9 cellular contexts compared by ENCODE assay signal in genomic region chr6:134035823-134036296, GRCh38. TPM values are rescaled to one million over a fixed set of nuclear protein-coding genes. Genes with fewer than 3 reads are reported as not detected.
DNase-seq lines count a peak whose midpoint lies in the region; ATAC-seq and TF ChIP-seq lines count a peak whose summit lies in the region.
"Had no signal": no experiment of that assay in that cellular context is flagged by ENCODE, and none has a peak within 500 bp of the region (broad histone marks: within the 10 kb centered on the region; RNA-seq: fewer than 3 reads in every experiment).

No MANE protein-coding gene starts in this region.

- peaks cover 0 to 5% of the 10 kb centered on the region in 2 donors for H3K9me3 ChIP-seq in neuronal stem cell (replicated peaks in 1 of 2; ENCODE audit: control insufficient read depth in 2 of 2, insufficient read depth in 1 of 2, low read depth in 1 of 2, low read length in 2 of 2)

- POLR2A ChIA-PET in RWPE1 (lab: Yijun Ruan, JAX; ENCODE audit: low non-redundant PET): interaction anchor here (0.6 kb wide), 1 partner anchor 17 kb away, joined by 6 read pairs; the partner anchor contains the start of gene SLC2A12

- H3K23ac ChIP-seq in neuronal stem cell (ENCODE audit: low read depth, low read length, poor library complexity): no peak overlapping the region

- no peak overlapping the region for H2BK5ac ChIP-seq in neuronal stem cell (ENCODE audit: low read length)

- H3K79me1 ChIP-seq in neuronal stem cell (ENCODE audit: low read depth, low read length): no peaks in the 10 kb centered on the region

- H3K4me3 ChIP-seq in neuronal stem cell (ENCODE audit: low read length in 2 of 2): no peak overlapping the region

- H3K36me3 Mint-ChIP-seq in immature natural killer cell: no peaks in the 10 kb centered on the region
- H3K36me3 Mint-ChIP-seq in activated T-helper 2 cell treated with anti-CD3 and anti-CD28 coated beads, Interferon-gamma antibody, Interleukin-2, Interleukin-4, amounts not matched to agents 10 μg/mL and 5 μg/mL and 100 μg/mL, durations not matched to agents 14 hours and 24 hours and 36 hours (ENCODE audit: low read depth): no peaks in the 10 kb centered on the region

- no peak overlapping the region for H2AK5ac ChIP-seq in neuronal stem cell (ENCODE audit: low read depth, low read length)

- H3K27ac Mint-ChIP-seq in immature natural killer cell: peak overlapping the region in 1 of 6 donors; percentile 7
- no peak overlapping the region for H3K27ac Mint-ChIP-seq in activated T-helper 2 cell treated with anti-CD3 and anti-CD28 coated beads, Interferon-gamma antibody, Interleukin-2, Interleukin-4, amounts not matched to agents 10 μg/mL and 5 μg/mL and 100 μg/mL, durations not matched to agents 14 hours and 24 hours and 36 hours
- H3K27ac Mint-ChIP-seq: dendritic cell treated with granulocyte-macrophage colony-stimulating factor and Interleukin-4, amounts not matched to agents 40 ng/mL and 50 ng/mL, for 4 days had no signal

- WGBS in neuronal stem cell (ENCODE audit: extremely low coverage in 2 of 2, insufficient read length in 2 of 2, insufficient replicate concordance in 1 of 2), 2 donors: no CpG with 5 or more reads among the region's 3 CpGs

- no peaks in the 10 kb centered on the region for H3K27me3 ChIP-seq in neuronal stem cell (ENCODE audit: control insufficient read depth in 3 of 3, insufficient read depth in 3 of 3, low read depth in 1 of 3, low read length in 3 of 3)

- H4K91ac ChIP-seq in neuronal stem cell (ENCODE audit: low read depth, low read length, poor library complexity): no peak overlapping the region

- CTCF ChIA-PET in RWPE1 (lab: Yijun Ruan, JAX): no interaction called here

- H3K36me3 ChIP-seq in neuronal stem cell (replicated peaks in 1 of 2; ENCODE audit: control insufficient read depth in 2 of 2, insufficient read depth in 2 of 2, low read length in 2 of 2): peaks cover 0 to 2% of the 10 kb centered on the region in 2 donors

- no peak overlapping the region for H4K8ac ChIP-seq in neuronal stem cell (ENCODE audit: low read depth, low read length)

- peak overlapping the region; percentile 45 for H3K27ac ChIP-seq in RWPE1
- H3K27ac ChIP-seq in neuronal stem cell (replicated peaks; ENCODE audit: low read length): no peak overlapping the region

- H3K14ac ChIP-seq in neuronal stem cell (ENCODE audit: low read length): no peak overlapping the region

- H3K4me3 Mint-ChIP-seq in immature natural killer cell: no peak overlapping the region
- no peak overlapping the region for H3K4me3 Mint-ChIP-seq in activated T-helper 2 cell treated with anti-CD3 and anti-CD28 coated beads, Interferon-gamma antibody, Interleukin-2, Interleukin-4, amounts not matched to agents 10 μg/mL and 5 μg/mL and 100 μg/mL, durations not matched to agents 14 hours and 24 hours and 36 hours (ENCODE audit: low read depth)
- H3K4me3 Mint-ChIP-seq: dendritic cell treated with granulocyte-macrophage colony-stimulating factor and Interleukin-4, amounts not matched to agents 40 ng/mL and 50 ng/mL, for 4 days had no signal

- no peak overlapping the region for H2BK120ac ChIP-seq in neuronal stem cell (ENCODE audit: low read depth, low read length)

- no peak overlapping the region for H2BK12ac ChIP-seq in neuronal stem cell (ENCODE audit: low read length)

- no peak overlapping the region for H3K18ac ChIP-seq in neuronal stem cell (ENCODE audit: low read length)

- no peak for TF ChIP-seq CTCF in RWPE1 (conservative IDR thresholded peaks at IDR 0.05; ENCODE audit: low read depth)

- H3K4me1 ChIP-seq in neuronal stem cell (ENCODE audit: control insufficient read depth in 2 of 2, insufficient read depth in 1 of 2, low read depth in 1 of 2, low read length in 2 of 2): no peaks in the 10 kb centered on the region

- peak; percentile 7; the same call in 1 of the 2 replicates for TF ChIP-seq RAD21 in Ishikawa (IDR thresholded peaks at IDR 0.05; ENCODE audit: low read depth)

- no peak overlapping the region for H3K4ac ChIP-seq in neuronal stem cell (ENCODE audit: low read length)

- DNase-seq in RWPE1 (ENCODE audit: low spot score): peak; percentile 58
- peak; percentile 28 to 45 for DNase-seq in hippocampal formation (lab: John Stamatoyannopoulos, UW)
- DNase-seq in immature natural killer cell: no peak
- no peak for DNase-seq in neuronal stem cell (ENCODE audit: low spot score)
- DNase-seq in activated CD4-positive, CD25-positive, alpha-beta regulatory T cell (lab: John Stamatoyannopoulos, UW): no peak
- no peak for DNase-seq in activated T-helper 2 cell treated with anti-CD3 and anti-CD28 coated beads, Interferon-gamma antibody, Interleukin-2, Interleukin-4, amounts not matched to agents 10 μg/mL and 5 μg/mL and 100 μg/mL, durations not matched to agents 14 hours and 24 hours and 36 hours (ENCODE audit: low spot score)

- H2BK15ac ChIP-seq in neuronal stem cell (ENCODE audit: low read length): no peak overlapping the region

- no peak overlapping the region for H3K9ac ChIP-seq in neuronal stem cell (ENCODE audit: low read depth, low read length, poor library complexity)

- H3K4me2 ChIP-seq in neuronal stem cell (ENCODE audit: insufficient read depth, low read length, poor library complexity, severe bottlenecking): no peak overlapping the region

- H3K4me1 Mint-ChIP-seq in immature natural killer cell: peaks cover 17 to 21% of the 10 kb centered on the region in 2 donors
- H3K4me1 Mint-ChIP-seq in activated T-helper 2 cell treated with anti-CD3 and anti-CD28 coated beads, Interferon-gamma antibody, Interleukin-2, Interleukin-4, amounts not matched to agents 10 μg/mL and 5 μg/mL and 100 μg/mL, durations not matched to agents 14 hours and 24 hours and 36 hours (ENCODE audit: low read depth): peaks cover 22% of the 10 kb centered on the region

- H2AFZ ChIP-seq in neuronal stem cell (ENCODE audit: low read length): no peak overlapping the region

- H3K27me3 Mint-ChIP-seq in immature natural killer cell (ENCODE audit: low read depth in 3 of 3): peaks cover 0 to 5% (median 4%) of the 10 kb centered on the region in 3 donors
- peaks cover 27% of the 10 kb centered on the region for H3K27me3 Mint-ChIP-seq in activated T-helper 2 cell treated with anti-CD3 and anti-CD28 coated beads, Interferon-gamma antibody, Interleukin-2, Interleukin-4, amounts not matched to agents 10 μg/mL and 5 μg/mL and 100 μg/mL, durations not matched to agents 14 hours and 24 hours and 36 hours (ENCODE audit: low read depth)
- H3K27me3 Mint-ChIP-seq: dendritic cell treated with granulocyte-macrophage colony-stimulating factor and Interleukin-4, amounts not matched to agents 40 ng/mL and 50 ng/mL, for 4 days had no signal

- H3K9me3 Mint-ChIP-seq in immature natural killer cell: no peaks in the 10 kb centered on the region
- H3K9me3 Mint-ChIP-seq in activated T-helper 2 cell treated with anti-CD3 and anti-CD28 coated beads, Interferon-gamma antibody, Interleukin-2, Interleukin-4, amounts not matched to agents 10 μg/mL and 5 μg/mL and 100 μg/mL, durations not matched to agents 14 hours and 24 hours and 36 hours: no peaks in the 10 kb centered on the region

- intact Hi-C loops in activated T-helper 2 cell treated with anti-CD3 and anti-CD28 coated beads, Interferon-gamma antibody, Interleukin-2, Interleukin-4, amounts not matched to agents 10 μg/mL and 5 μg/mL and 100 μg/mL, durations not matched to agents 14 hours and 24 hours and 36 hours (cut with micrococcal nuclease): loop anchor here (2.0 kb wide), 1 partner anchor 25 kb away; no protein-coding TSS in a partner anchor

- peak; percentile 90 for ATAC-seq in GM18867 (IDR thresholded peaks at IDR 0.05; ENCODE audit: unreplicated experiment)

- peak; percentile 94 for TF ChIP-seq EP300 in Ishikawa (IDR thresholded peaks at IDR 0.05; ENCODE audit: borderline replicate concordance)

TF ChIP-seq in Ishikawa, 13 proteins besides CTCF, POLR2A, EP300 and RAD21 (continues in another document):
- TF ChIP-seq ZBTB7A (IDR thresholded peaks at IDR 0.05; ENCODE audit: low read depth) (no peak), FOXM1 (IDR thresholded peaks at IDR 0.05; ENCODE audit: borderline replicate concordance, low read depth) (peak; percentile 84), CEBPB (IDR thresholded peaks at IDR 0.05) (peak; percentile 78; the same call in 1 of the 2 replicates), USF1 (IDR thresholded peaks at IDR 0.05) (0 out of 2 replicates have a peak, but pooled peaks have one; percentile 36), TCF12 (IDR thresholded peaks at IDR 0.05; ENCODE audit: low read depth) (peak; percentile 98), TEAD4 (IDR thresholded peaks at IDR 0.05) (peak; percentile 68), NFIC (IDR thresholded peaks at IDR 0.05) (peak; percentile 99), MAX (IDR thresholded peaks at IDR 0.05) (peak; percentile 75; the same call in 1 of the 2 replicates), CREB1 (IDR thresholded peaks at IDR 0.05; ENCODE audit: low read depth) (no peak)

RNA-seq across cellular contexts. Expression of gene SLC2A12, which starts 16.6 kb away (rescaled TPM):
- polyA plus RNA-seq in immature natural killer cell: under 1 TPM in 1 of 3 donors, not detected in 2; 0.06 TPM
- polyA plus RNA-seq in neuronal stem cell (2013, experiment 1 of 2): 18.1 TPM
- 19.1 TPM for polyA plus RNA-seq in neuronal stem cell (2013, experiment 2 of 2)
- not detected in 2 replicates for total RNA-seq in activated T-helper 2 cell treated with anti-CD3 and anti-CD28 coated beads, Interferon-gamma antibody, Interleukin-2, Interleukin-4, amounts not matched to agents 10 μg/mL and 5 μg/mL and 100 μg/mL, durations not matched to agents 14 hours and 24 hours and 36 hours

Comparison
In these comparisons a context has a peak if more than half of its experiments do, and no peak if none do; other contexts are left out.
1. DNase-seq: peak in RWPE1 (single experiment) and hippocampal formation (2 of 2); none in immature natural killer cell (0 of 3), neuronal stem cell (single experiment), activated CD4-positive, CD25-positive, alpha-beta regulatory T cell (0 of 4) and activated T-helper 2 cell treated with anti-CD3 and anti-CD28 coated beads, Interferon-gamma antibody, Interleukin-2, Interleukin-4, amounts not matched to agents 10 μg/mL and 5 μg/mL and 100 μg/mL, durations not matched to agents 14 hours and 24 hours and 36 hours (single experiment).